Comparison of ENCODE assay signal across 14 cellular contexts in genomic region chr14:59276235-59276634, GRCh38.
DNase-seq lines count a peak whose midpoint lies in the region; ATAC-seq and TF ChIP-seq lines count a peak whose summit lies in the region.
"Had no signal": no experiment of that assay in that cellular context is flagged by ENCODE, and none has a peak within 500 bp of the region (broad histone marks: within the 10 kb centered on the region; RNA-seq: fewer than 3 reads in every experiment).

No MANE protein-coding gene starts in this region.

- CTCF ChIA-PET in IMR-90 (lab: Yijun Ruan, JAX): interaction anchor here (0.5 kb wide), 1 partner anchor 74 kb away, joined by 3 read pairs; no protein-coding TSS in a partner anchor

- no peak overlapping the region for H3K56ac ChIP-seq in IMR-90 (ENCODE audit: extremely low read depth, insufficient read depth, low read length)

- H3K4me3 ChIP-seq in IMR-90 (ENCODE audit: insufficient read depth, low read depth, low read length): no peak overlapping the region
- H3K4me3 ChIP-seq in smooth muscle cell: no peak overlapping the region
- no peak overlapping the region for H3K4me3 ChIP-seq in right lobe of liver
- H3K4me3 ChIP-seq: pancreas had no signal

- peak overlapping the region in 1 of 2 experiments; percentile 57; a peak in 1 of 4 replicates for H4K8ac ChIP-seq in IMR-90 (ENCODE audit: low read depth in 2 of 2, low read length in 2 of 2)

- no peaks in the 10 kb centered on the region for H3K9me3 Mint-ChIP-seq in chondrocyte (ENCODE audit: low read depth)
- H3K9me3 Mint-ChIP-seq: effector memory CD8-positive, alpha-beta T cell; HFFc6 had no signal

- no peak overlapping the region for H3K23ac ChIP-seq in IMR-90 (ENCODE audit: low read depth, low read length)

- H3K27ac Mint-ChIP-seq in chondrocyte (ENCODE audit: unreplicated experiment): peak overlapping the region; percentile 86

- H3K4me1 Mint-ChIP-seq in chondrocyte (ENCODE audit: low read depth): peaks cover 69% of the 10 kb centered on the region

- H3K27me3 ChIP-seq in IMR-90 (ENCODE audit: control insufficient read depth, insufficient read depth, low read length) (no peaks in the 10 kb centered on the region), smooth muscle cell (ENCODE audit: low read depth) (no peaks in the 10 kb centered on the region), right lobe of liver (no peaks in the 10 kb centered on the region)
- H3K27me3 ChIP-seq: pancreas had no signal

- TF ChIP-seq RAD21 in IMR-90 (IDR thresholded peaks at IDR 0.05; ENCODE audit: low read length): no peak

- H4K5ac ChIP-seq in IMR-90 (ENCODE audit: low read depth, low read length): peak overlapping the region; percentile 44; the same call in 1 of the 2 replicates

- in situ Hi-C loops in IMR-90 (cut with MboI; ENCODE audit: low sequenced_read_pairs): no loop called here

- H3K18ac ChIP-seq in IMR-90 (ENCODE audit: low read depth, low read length): peak overlapping the region; percentile 89; the same call in 1 of the 2 replicates

- H2AK9ac ChIP-seq in IMR-90 (replicated peaks; ENCODE audit: low read depth, low read length, poor library complexity): no peak overlapping the region

- H3K27me3 Mint-ChIP-seq in chondrocyte (ENCODE audit: low read depth): no peaks in the 10 kb centered on the region
- H3K27me3 Mint-ChIP-seq: effector memory CD8-positive, alpha-beta T cell had no signal

- H3K4me1 ChIP-seq in IMR-90 (ENCODE audit: control insufficient read depth, insufficient read depth, low read length): peaks cover 16% of the 10 kb centered on the region
- peaks cover 33% of the 10 kb centered on the region for H3K4me1 ChIP-seq in smooth muscle cell (ENCODE audit: low read depth)
- no peaks in the 10 kb centered on the region for H3K4me1 ChIP-seq in right lobe of liver

- H4K91ac ChIP-seq in IMR-90 (ENCODE audit: insufficient read depth, low read depth, low read length): peak overlapping the region; percentile 77

- no peaks in the 10 kb centered on the region for H4K20me1 ChIP-seq in IMR-90 (ENCODE audit: insufficient read depth, low read length)
- no peaks in the 10 kb centered on the region for H4K20me1 ChIP-seq in smooth muscle cell (ENCODE audit: low read depth)

- no peak overlapping the region for H2AFZ ChIP-seq in IMR-90 (replicated peaks; ENCODE audit: low read length, poor library complexity)
- no peak overlapping the region for H2AFZ ChIP-seq in smooth muscle cell (ENCODE audit: low read depth)

- H3K79me1 ChIP-seq in IMR-90 (ENCODE audit: low read depth in 1 of 2, low read length in 2 of 2): no peaks in the 10 kb centered on the region

- H3K36me3 ChIP-seq in IMR-90 (ENCODE audit: control insufficient read depth, insufficient read depth, low read length) (no peaks in the 10 kb centered on the region), smooth muscle cell (ENCODE audit: low read depth) (no peaks in the 10 kb centered on the region), right lobe of liver (no peaks in the 10 kb centered on the region)
- H3K36me3 ChIP-seq: pancreas had no signal

- no TSS peak for BruUV-seq in IMR-90 (replicated peaks; lab: Mats Ljungman, UMichigan)

- TF ChIP-seq POLR2A in IMR-90 (IDR thresholded peaks at IDR 0.05; ENCODE audit: low read depth, low read length) (no peak), right lobe of liver (IDR thresholded peaks at IDR 0.05) (no peak)

- H2BK20ac ChIP-seq in IMR-90 (ENCODE audit: low read depth, low read length): peak overlapping the region; percentile 79

- H2AK5ac ChIP-seq in IMR-90 (ENCODE audit: low read depth, low read length): peak overlapping the region; percentile 89

- H2BK15ac ChIP-seq in IMR-90 (ENCODE audit: low read depth, low read length): peak overlapping the region; percentile 97; the same call in 2 of the 3 replicates

- peaks cover 27% of the 10 kb centered on the region for H3F3A ChIP-seq in smooth muscle cell (ENCODE audit: low read depth)

- no peak overlapping the region for H3K4me3 Mint-ChIP-seq in chondrocyte (ENCODE audit: unreplicated experiment)
- H3K4me3 Mint-ChIP-seq: effector memory CD8-positive, alpha-beta T cell had no signal

- peaks cover 10% of the 10 kb centered on the region for H3K9me1 ChIP-seq in IMR-90 (ENCODE audit: insufficient read depth, low read length)

- H3K27ac ChIP-seq in IMR-90 (ENCODE audit: insufficient read depth, low read length) (no peak overlapping the region), smooth muscle cell (ENCODE audit: low read depth) (peak overlapping the region; percentile 91), right lobe of liver (no peak overlapping the region)
- H3K27ac ChIP-seq: KMS-11 had no signal

- dilution Hi-C loops in IMR-90 (cut with HindIII; ENCODE audit: low sequenced_read_pairs, unreplicated experiment): no loop called here

- H3K9ac ChIP-seq in IMR-90 (ENCODE audit: low read depth, low read length) (no peak overlapping the region), smooth muscle cell (ENCODE audit: low read depth) (no peak overlapping the region)
- H3K9ac ChIP-seq: KMS-11 had no signal

- POLR2A ChIA-PET in IMR-90 (lab: Charles Lee; ENCODE audit: unreplicated experiment): no interaction called here

- H3K4me2 ChIP-seq in IMR-90 (ENCODE audit: low read depth, low read length) (no peak overlapping the region), smooth muscle cell (peak overlapping the region; percentile 37)
- H3K4me2 ChIP-seq: KMS-11 had no signal

- H2BK5ac ChIP-seq in IMR-90 (ENCODE audit: low read depth, low read length, poor library complexity, severe bottlenecking): peak overlapping the region; percentile 65

- intact Hi-C loops in IMR-90 (cut with micrococcal nuclease): no loop called here
- intact Hi-C loops in right lobe of liver (cut with DNase I): no loop called here

- H3K9me3 ChIP-seq in IMR-90 (ENCODE audit: control insufficient read depth, insufficient read depth, low read length) (no peaks in the 10 kb centered on the region), smooth muscle cell (replicated peaks; ENCODE audit: low read depth) (no peaks in the 10 kb centered on the region), right lobe of liver (no peaks in the 10 kb centered on the region)
- H3K9me3 ChIP-seq: pancreas had no signal

- TF ChIP-seq CTCF in IMR-90 (conservative IDR thresholded peaks at IDR 0.05; ENCODE audit: low read depth, low read length) (no peak), chondrocyte (IDR thresholded peaks at IDR 0.05) (no peak), smooth muscle cell (IDR thresholded peaks at IDR 0.05; ENCODE audit: borderline replicate concordance, insufficient read depth, poor library complexity, severe bottlenecking) (no peak), right lobe of liver (IDR thresholded peaks at IDR 0.05) (no peak)

- peak overlapping the region; percentile 70 for H2BK120ac ChIP-seq in IMR-90 (ENCODE audit: low read depth, low read length)

- H3K79me2 ChIP-seq in smooth muscle cell (ENCODE audit: low read depth): peaks cover 6% of the 10 kb centered on the region

- ATAC-seq in GM18907 (IDR thresholded peaks at IDR 0.05; ENCODE audit: unreplicated experiment) (peak; percentile 32), IMR-90 (ENCODE audit: low read depth) (no peak), left lobe of liver (no peak), right lobe of liver (no peak)

- peak overlapping the region; percentile 76 for H3K14ac ChIP-seq in IMR-90 (replicated peaks; ENCODE audit: low read depth, low read length)

- H3K4ac ChIP-seq in IMR-90 (ENCODE audit: low read depth, low read length): peak overlapping the region; percentile 61

- H3K36me3 Mint-ChIP-seq in chondrocyte (ENCODE audit: low read depth): no peaks in the 10 kb centered on the region

- DNase-seq in IMR-90 (no peak), chondrocyte (ENCODE audit: low spot score) (no peak), smooth muscle cell (lab: John Stamatoyannopoulos, UW; ENCODE audit: unreplicated experiment) (no peak), left lobe of liver (ENCODE audit: low spot score) (no peak), right lobe of liver (no peak)
- no peak for DNase-seq in stimulated activated CD4-positive, alpha-beta T cell treated with anti-CD3 and anti-CD28 coated beads, Interleukin-1b, Interleukin-23, amount 100 ng/mL, for 48 hours
- DNase-seq: effector memory CD8-positive, alpha-beta T cell; NCI-H187 treated with DMSO at 0.1 percent for 48 hours; pancreas; stimulated activated CD4-positive, alpha-beta T cell treated with anti-CD3 and anti-CD28 coated beads, Interleukin-2, amount 100 ng/mL, for 24 hours; stimulated activated naive CD4-positive, alpha-beta T cell had no signal

TF ChIP-seq in IMR-90, 13 proteins besides CTCF, POLR2A, EP300 and RAD21 (continues in another document):
- TF ChIP-seq FOS (IDR thresholded peaks at IDR 0.05; ENCODE audit: low read depth, low read length) (no peak), RFX5 (IDR thresholded peaks at IDR 0.05; ENCODE audit: low read depth, low read length) (no peak), ELK1 (IDR thresholded peaks at IDR 0.05; ENCODE audit: borderline replicate concordance, low read depth, low read length) (no peak), SMC3 (IDR thresholded peaks at IDR 0.05; ENCODE audit: low read depth, low read length) (no peak), NFE2L2 (IDR thresholded peaks at IDR 0.05; ENCODE audit: low read depth, low read length) (no peak), CHD1 (IDR thresholded peaks at IDR 0.05; ENCODE audit: low read depth, low read length) (no peak), MAZ (IDR thresholded peaks at IDR 0.05; ENCODE audit: borderline replicate concordance, low read depth, low read length) (no peak), RCOR1 (IDR thresholded peaks at IDR 0.05; ENCODE audit: insufficient replicate concordance, low read length) (no peak), USF2 (IDR thresholded peaks at IDR 0.05; ENCODE audit: low read depth, low read length) (no peak), CEBPB (IDR thresholded peaks at IDR 0.05; ENCODE audit: low read depth, low read length) (no peak), MXI1 (IDR thresholded peaks at IDR 0.05; ENCODE audit: borderline replicate concordance, low read depth, low read length) (no peak), MAFK (IDR thresholded peaks at IDR 0.05; ENCODE audit: low read depth, low read length) (no peak)
